10 cellular contexts compared by ENCODE assay signal in the genomic region with DNA sequence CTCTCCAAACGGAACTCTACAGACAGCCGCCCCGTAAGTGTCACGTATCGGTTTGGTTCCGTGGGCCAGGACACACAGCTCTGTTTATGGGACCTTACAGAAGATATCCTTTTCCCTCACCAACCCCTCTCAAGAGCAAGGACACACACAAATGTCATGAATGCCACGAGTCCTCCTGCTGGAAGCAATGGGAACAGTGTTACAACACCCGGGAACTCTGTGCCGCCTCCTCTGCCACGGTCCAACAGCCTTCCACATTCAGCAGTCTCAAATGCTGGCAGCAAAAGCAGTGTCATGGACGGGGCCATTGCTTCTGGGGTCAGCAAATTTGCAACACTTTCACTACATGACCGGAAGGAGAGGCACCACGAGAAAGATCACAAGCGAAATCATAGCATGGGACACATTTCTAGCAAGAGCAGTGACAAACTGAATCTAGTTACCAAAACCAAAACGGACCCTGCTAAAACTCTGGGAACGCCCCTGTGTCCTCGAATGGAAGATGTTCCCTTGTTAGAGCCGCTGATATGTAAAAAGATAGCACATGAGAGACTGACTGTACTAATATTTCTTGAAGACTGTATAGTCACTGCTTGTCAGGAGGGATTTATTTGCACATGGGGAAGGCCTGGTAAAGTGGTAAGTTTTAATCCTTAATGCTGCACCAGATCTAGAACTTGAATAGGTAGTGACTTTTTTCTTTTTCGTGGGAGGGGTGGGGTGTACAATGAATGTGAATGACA.
DNase-seq lines count a peak whose midpoint lies in the region; ATAC-seq, FAIRE-seq and TF ChIP-seq lines count a peak whose summit lies in the region.
"Had no signal": no experiment of that assay in that cellular context is flagged by ENCODE, and none has a peak within 500 bp of the region (broad histone marks: within the 10 kb centered on the region; RNA-seq: fewer than 3 reads in every experiment).

No MANE protein-coding gene starts in this region.

- no peak overlapping the region for H3K4me3 Mint-ChIP-seq in activated T-cell treated with anti-CD3 and anti-CD28 coated beads, Interleukin-2, amount 50 U/mL, for 24 hours
- no peak overlapping the region for H3K4me3 Mint-ChIP-seq in type B pancreatic cell

- FAIRE-seq in RCC 7860 (lab: Jason Lieb, UNC), result no peak
- FAIRE-seq: endometrium had no signal

- no peaks in the 10 kb centered on the region for H3K9me3 Mint-ChIP-seq in activated T-cell treated with anti-CD3 and anti-CD28 coated beads, Interleukin-2, amount 50 U/mL, for 24 hours
- no peaks in the 10 kb centered on the region for H3K9me3 Mint-ChIP-seq in type B pancreatic cell

- no peaks in the 10 kb centered on the region for H3K27me3 Mint-ChIP-seq in activated T-cell treated with anti-CD3 and anti-CD28 coated beads, Interleukin-2, amount 50 U/mL, for 24 hours
- H3K27me3 Mint-ChIP-seq in type B pancreatic cell, result no peaks in the 10 kb centered on the region

- no peaks in the 10 kb centered on the region for H3K4me1 Mint-ChIP-seq in activated T-cell treated with anti-CD3 and anti-CD28 coated beads, Interleukin-2, amount 50 U/mL, for 24 hours (ENCODE audit: low read depth)
- H3K4me1 Mint-ChIP-seq in type B pancreatic cell (ENCODE audit: unreplicated experiment), result peaks cover 10% of the 10 kb centered on the region

- TF ChIP-seq CTCF in cardiac fibroblast (IDR thresholded peaks at IDR 0.05; ENCODE audit: low read depth, low read length) (peak; percentile 13), type B pancreatic cell (conservative IDR thresholded peaks at IDR 0.05) (peak; percentile 43)

- H3K36me3 Mint-ChIP-seq in activated T-cell treated with anti-CD3 and anti-CD28 coated beads, Interleukin-2, amount 50 U/mL, for 24 hours (ENCODE audit: low read depth), result peaks cover 78% of the 10 kb centered on the region
- peaks cover 26% of the 10 kb centered on the region for H3K36me3 Mint-ChIP-seq in type B pancreatic cell

- no peak for ATAC-seq in GM21737 (IDR thresholded peaks at IDR 0.05; ENCODE audit: unreplicated experiment)

- H3K4me3 ChIP-seq in cardiac fibroblast (replicated peaks in 1 of 2; ENCODE audit: low read depth in 2 of 2, low read length in 2 of 2), result no peak overlapping the region
- H3K4me3 ChIP-seq: BLaER1 treated with 17β-estradiol and CSF1 and Interleukin-3, amounts not matched to agents 10 nM and 100 nM had no signal

- DNase-seq in activated T-cell treated with anti-CD3 and anti-CD28 coated beads, Interleukin-2, amount 50 U/mL, for 24 hours, result no peak
- no peak for DNase-seq in activated T-cell treated with anti-CD3 and anti-CD28 coated beads, Interleukin-2, amount 50 U/mL, for 1 hour
- DNase-seq in cardiac fibroblast (ENCODE audit: low read depth in 2 of 2) (peak; percentile 32 to 33), left kidney (ENCODE audit: low read depth, low spot score) (peak; percentile 91), type B pancreatic cell (ENCODE audit: extremely low spot score, unreplicated experiment) (no peak), NCI-H510A (lab: John Stamatoyannopoulos, UW) (no peak), RCC 7860 (ENCODE audit: low spot score) (no peak)

- H3K27ac Mint-ChIP-seq in activated T-cell treated with anti-CD3 and anti-CD28 coated beads, Interleukin-2, amount 50 U/mL, for 24 hours, result peak overlapping the region; percentile 24
- H3K27ac Mint-ChIP-seq in type B pancreatic cell, result peak overlapping the region; percentile 3

Comparison
In these comparisons a context has a peak if more than half of its experiments do, and no peak if none do; other contexts are left out.
1. DNase-seq: peak in cardiac fibroblast (2 of 2) and left kidney (single experiment); none in activated T-cell treated with anti-CD3 and anti-CD28 coated beads, Interleukin-2, amount 50 U/mL, for 24 hours (single experiment), activated T-cell treated with anti-CD3 and anti-CD28 coated beads, Interleukin-2, amount 50 U/mL, for 1 hour (single experiment), type B pancreatic cell (single experiment), NCI-H510A (single experiment) and RCC 7860 (single experiment).